ENCODE assay signal across 24 cellular contexts in the genomic region with DNA sequence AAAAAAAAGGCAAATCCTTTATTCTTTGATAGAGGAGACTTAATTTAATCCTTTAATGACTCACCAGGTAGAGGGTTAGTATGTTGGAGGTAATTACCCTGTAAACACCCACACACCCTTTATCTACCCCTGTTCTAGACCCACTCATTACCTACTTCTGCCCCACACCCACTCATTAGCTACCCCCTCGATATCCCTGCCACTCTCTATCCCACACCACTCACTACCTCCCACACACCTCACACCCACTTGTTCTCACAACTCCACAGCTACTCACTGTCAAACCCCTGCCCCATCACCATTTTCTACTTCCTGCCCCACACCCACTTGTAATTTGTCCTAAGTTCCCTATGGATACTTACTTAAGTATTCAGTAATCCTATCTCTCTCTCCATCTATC. TPM values are rescaled to one million over a fixed set of nuclear protein-coding genes. Genes with fewer than 3 reads are reported as not detected.
DNase-seq lines count a peak whose midpoint lies in the region; ATAC-seq, FAIRE-seq and TF ChIP-seq lines count a peak whose summit lies in the region.
"Had no signal": no experiment of that assay in that cellular context is flagged by ENCODE, and none has a peak within 500 bp of the region (broad histone marks: within the 10 kb centered on the region; RNA-seq: fewer than 3 reads in every experiment).

No MANE protein-coding gene starts in this region.

- POLR2A ChIA-PET in HEK293 (lab: Yijun Ruan, JAX) (no interaction called here), H1 (lab: Charles Lee; ENCODE audit: partially characterized antibody) (no interaction called here)

- H3K14ac ChIP-seq in H1 (ENCODE audit: insufficient read length): no peak overlapping the region

- H4K20me1 ChIP-seq in H1 (replicated peaks in 1 of 2; ENCODE audit: control insufficient read depth in 1 of 2, insufficient read depth in 2 of 2, low read length in 2 of 2): no peaks in the 10 kb centered on the region
- H4K20me1 ChIP-seq: BLaER1 had no signal

- ATAC-seq in HG03159 (IDR thresholded peaks at IDR 0.05; ENCODE audit: unreplicated experiment): no peak
- ATAC-seq: A549, GM12878 had no signal

- no peak overlapping the region for H2BK12ac ChIP-seq in H1 (ENCODE audit: low read depth, low read length)

- no peak overlapping the region for H2AFZ ChIP-seq in H1 (ENCODE audit: low read length)

- no peak overlapping the region for H4K8ac ChIP-seq in H1 (ENCODE audit: extremely low read depth, insufficient read depth, low read length)

- no peak for TF ChIP-seq POLR2A in H1 (IDR thresholded peaks at IDR 0.05; ENCODE audit: control extremely low read depth in 1 of 2, low read depth in 2 of 2, low read length in 2 of 2)

- TF ChIP-seq EP300 in H1 (IDR thresholded peaks at IDR 0.05; ENCODE audit: borderline replicate concordance in 1 of 2, low read depth in 2 of 2, low read length in 2 of 2): no peak

- H3K9ac ChIP-seq in H1 (replicated peaks in 1 of 4; ENCODE audit: extremely low read depth in 1 of 4, low read depth in 3 of 4, low read length in 3 of 4): no peak overlapping the region
- H3K9ac ChIP-seq: BLaER1 had no signal

- no peaks in the 10 kb centered on the region; the same call in 1 of the 2 replicates for H3K23me2 ChIP-seq in H1 (ENCODE audit: low read depth, low read length)

- no peak overlapping the region for H4K5ac ChIP-seq in H1 (ENCODE audit: insufficient read length, low read depth, low read length)

- H3K4me3 ChIP-seq in HEK293 (ENCODE audit: low read depth, low read length): no peak overlapping the region
- no peak overlapping the region for H3K4me3 ChIP-seq in H1 (ENCODE audit: extremely low read depth in 1 of 4, insufficient read depth in 2 of 4, low read depth in 3 of 4, low read length in 4 of 4)
- H3K4me3 ChIP-seq: A549, BLaER1, GM12878 had no signal

- TF ChIP-seq CTCF in HEK293 (tag by site-specific recombination; IDR thresholded peaks at IDR 0.05): no peak
- TF ChIP-seq CTCF in H1 (IDR thresholded peaks at IDR 0.05; ENCODE audit: control extremely low read depth in 1 of 3, insufficient read depth in 1 of 3, low read depth in 1 of 3, low read length in 3 of 3): no peak

- H2AK5ac ChIP-seq in H1 (ENCODE audit: low read depth, low read length): no peak overlapping the region

- H3K4me1 ChIP-seq in HEK293 (ENCODE audit: control insufficient read depth, insufficient read depth, low read length): no peaks in the 10 kb centered on the region
- no peaks in the 10 kb centered on the region for H3K4me1 ChIP-seq in H1 (replicated peaks in 1 of 4; ENCODE audit: control insufficient read depth in 3 of 4, insufficient read depth in 4 of 4, low read length in 3 of 4)
- H3K4me1 ChIP-seq: BE2C had no signal

- H3K36me3 ChIP-seq in HEK293 (ENCODE audit: control insufficient read depth in 2 of 2, insufficient read depth in 1 of 2, low read length in 2 of 2) (no peaks in the 10 kb centered on the region), H1 (ENCODE audit: control insufficient read depth in 2 of 4, insufficient read depth in 4 of 4, low read length in 3 of 4) (no peaks in the 10 kb centered on the region)
- H3K36me3 ChIP-seq: BE2C, BLaER1 had no signal

- FAIRE-seq in H1 (lab: Jason Lieb, UNC): no peak
- FAIRE-seq: A549, GM12878, GM12892, GM18507 had no signal

- DNase-seq in NCI-H82 (lab: John Stamatoyannopoulos, UW): peak; percentile 89
- DNase-seq in H1 (ENCODE audit: low read depth in 1 of 2, low spot score in 2 of 2): no peak
- no peak for DNase-seq in NCI-H226
- DNase-seq: BE2C; C1 segment of cervical spinal cord; CD4-positive, alpha-beta memory T cell; CD4-positive, CD25-positive, alpha-beta regulatory T cell; CD8-positive, alpha-beta memory T cell; COR-L47; DMS 273 treated with DMSO at 0.1 percent for 48 hours; DMS153; DMS53; DMS79; DND-41; EL; GDM1 had no signal

- H3K4me2 ChIP-seq in H1 (ENCODE audit: insufficient read depth in 1 of 2, low read depth in 2 of 2, low read length in 2 of 2): no peak overlapping the region
- H3K4me2 ChIP-seq: A549, BLaER1 had no signal

- CTCF ChIA-PET in HEK293 (lab: Yijun Ruan, JAX): no interaction called here
- CTCF ChIA-PET in H1 (lab: Charles Lee; ENCODE audit: partially characterized antibody): no interaction called here

- no peak overlapping the region for H3K18ac ChIP-seq in H1 (ENCODE audit: extremely low read depth, low read length)

- TF ChIP-seq RAD21 in H1 (IDR thresholded peaks at IDR 0.05 in 1 of 2, conservative IDR thresholded peaks at IDR 0.05 in 1 of 2; ENCODE audit: low read depth in 2 of 2, low read length in 2 of 2): no peak

- H3K4ac ChIP-seq in H1 (replicated peaks; ENCODE audit: insufficient read length, low read depth, low read length): no peak overlapping the region

- no peak overlapping the region for H2BK5ac ChIP-seq in H1 (ENCODE audit: low read depth, low read length)

- 76 to 100% methylated on average over 1 of the region's 1 CpG for WGBS in H1 (ENCODE audit: extremely low coverage in 1 of 2, insufficient coverage in 1 of 2, insufficient read length in 1 of 2, insufficient replicate concordance in 2 of 2, low coverage in 1 of 2, low lambda C conversion rate in 2 of 2, missing lambda C conversion rate in 1 of 2), 2 experiments

- peak overlapping the region; percentile 12 for H3K56ac ChIP-seq in H1 (replicated peaks; ENCODE audit: insufficient read length, low read depth, low read length)

- H4K91ac ChIP-seq in H1 (replicated peaks; ENCODE audit: insufficient read length, low read length): no peak overlapping the region

- no peaks in the 10 kb centered on the region for H3K9me3 ChIP-seq in HEK293 (ENCODE audit: control insufficient read depth, insufficient read depth, low read depth, low read length)
- peaks cover 11 to 12% of the 10 kb centered on the region in 2 experiments; a peak in 3 of 4 replicates for H3K9me3 ChIP-seq in H1 (ENCODE audit: insufficient read depth in 2 of 2, low read depth in 1 of 2, low read length in 1 of 2)
- H3K9me3 ChIP-seq: A549, BE2C had no signal

- no peak overlapping the region for H2BK15ac ChIP-seq in H1 (ENCODE audit: low read length)

- no peak overlapping the region for H2BK20ac ChIP-seq in H1 (ENCODE audit: low read length)

- no peaks in the 10 kb centered on the region for H3K79me1 ChIP-seq in H1 (ENCODE audit: low read depth, low read length)

- H3K79me2 ChIP-seq in H1 (ENCODE audit: control insufficient read depth in 1 of 2, insufficient read depth in 2 of 2, low read length in 2 of 2): no peaks in the 10 kb centered on the region

- H3K27ac ChIP-seq in HEK293 (ENCODE audit: extremely low read depth, low read depth, low read length) (no peak overlapping the region), H1 (ENCODE audit: low read depth, low read length) (no peak overlapping the region)
- H3K27ac ChIP-seq: 22Rv1, A549, BLaER1 had no signal

- no peaks in the 10 kb centered on the region for H3K27me3 ChIP-seq in H1 (replicated peaks in 1 of 4; ENCODE audit: control insufficient read depth in 3 of 4, extremely low read depth in 1 of 4, insufficient read depth in 3 of 4, low read length in 3 of 4)
- H3K27me3 ChIP-seq: BE2C, BLaER1 had no signal

- no peak overlapping the region for H3K23ac ChIP-seq in H1 (ENCODE audit: insufficient read length)

- no peak overlapping the region for H2BK120ac ChIP-seq in H1 (replicated peaks; ENCODE audit: low read depth, low read length)

TF ChIP-seq in HEK293, 187 proteins besides CTCF, POLR2A, EP300 and RAD21:
- TF ChIP-seq ZFHX2 (tag by site-specific recombination; conservative IDR thresholded peaks at IDR 0.05): peak; percentile 99
- no peak for TF ChIP-seq ZFP3 (tag by site-specific recombination; IDR thresholded peaks at IDR 0.05; ENCODE audit: low read depth)
- peak; percentile 100 for TF ChIP-seq EGR2 (tag by site-specific recombination; IDR thresholded peaks at IDR 0.05; ENCODE audit: low read depth)

TF ChIP-seq in H1, 55 proteins besides CTCF, POLR2A, EP300 and RAD21:
- TF ChIP-seq CTBP2 (IDR thresholded peaks at IDR 0.05; ENCODE audit: borderline replicate concordance, insufficient read depth, insufficient read length, low read length): no peak
- no peak for TF ChIP-seq KDM5A (IDR thresholded peaks at IDR 0.05; ENCODE audit: low read length)
- TF ChIP-seq POLR2AphosphoS5 (IDR thresholded peaks at IDR 0.05; ENCODE audit: low read depth, low read length): no peak
- no peak for TF ChIP-seq HDAC2 (IDR thresholded peaks at IDR 0.05; ENCODE audit: borderline replicate concordance in 1 of 2, low read depth in 2 of 2, low read length in 2 of 2)
- no peak for TF ChIP-seq GABPA (IDR thresholded peaks at IDR 0.05; ENCODE audit: borderline replicate concordance, insufficient read depth, low read length)
- no peak for TF ChIP-seq RBBP5 (IDR thresholded peaks at IDR 0.05; ENCODE audit: borderline replicate concordance, low read depth, low read length)
- TF ChIP-seq BACH1 (IDR thresholded peaks at IDR 0.05; ENCODE audit: low read length): no peak
- no peak for TF ChIP-seq CEBPB (IDR thresholded peaks at IDR 0.05; ENCODE audit: low read depth, low read length)
- no peak for TF ChIP-seq FOSL1 (IDR thresholded peaks at IDR 0.05; ENCODE audit: insufficient read depth, low read depth, low read length)
- TF ChIP-seq PHF8 (conservative IDR thresholded peaks at IDR 0.05; ENCODE audit: low read depth, low read length): no peak

RNA-seq across cellular contexts. Expression of gene SEC61G, which starts 49.7 kb away (rescaled TPM):
- 142 and 156 TPM in 2 replicates for total RNA-seq in H1 (2021; fragmentation: NEBNext Ultra II Directional; extraction: Animal tissue kit (Norgen Biotek cat#: 25700))
- 112 and 274 TPM in 2 replicates for polyA plus RNA-seq in H1 (2011; rRNA removed)
- 235 TPM for polyA plus RNA-seq in H1 (2011; cell fraction: cytosol; rRNA removed)
- polyA plus RNA-seq in H1 (2011; cell fraction: nucleus; rRNA removed): 17.2 TPM
- polyA plus RNA-seq in H1 (2012, experiment 1 of 2): 206 to 397 TPM (median 290 TPM) in 4 replicates
- 231 TPM for polyA plus RNA-seq in H1 (2012, experiment 2 of 2)
- polyA plus RNA-seq in H1 (2013, experiment 1 of 2): 240 TPM
- polyA plus RNA-seq in H1 (2013, experiment 2 of 2): 255 TPM
- 48.7 and 56.0 TPM in 2 replicates for polyA minus RNA-seq in H1 (2011; rRNA and poly(A)+ RNA removed)
- 51.8 TPM for polyA minus RNA-seq in H1 (2011; cell fraction: cytosol; rRNA and poly(A)+ RNA removed)
- 25.3 TPM for polyA minus RNA-seq in H1 (2011; cell fraction: nucleus; rRNA and poly(A)+ RNA removed)
